Comparison of ENCODE assay signal across 8 cellular contexts in the genomic region with DNA sequence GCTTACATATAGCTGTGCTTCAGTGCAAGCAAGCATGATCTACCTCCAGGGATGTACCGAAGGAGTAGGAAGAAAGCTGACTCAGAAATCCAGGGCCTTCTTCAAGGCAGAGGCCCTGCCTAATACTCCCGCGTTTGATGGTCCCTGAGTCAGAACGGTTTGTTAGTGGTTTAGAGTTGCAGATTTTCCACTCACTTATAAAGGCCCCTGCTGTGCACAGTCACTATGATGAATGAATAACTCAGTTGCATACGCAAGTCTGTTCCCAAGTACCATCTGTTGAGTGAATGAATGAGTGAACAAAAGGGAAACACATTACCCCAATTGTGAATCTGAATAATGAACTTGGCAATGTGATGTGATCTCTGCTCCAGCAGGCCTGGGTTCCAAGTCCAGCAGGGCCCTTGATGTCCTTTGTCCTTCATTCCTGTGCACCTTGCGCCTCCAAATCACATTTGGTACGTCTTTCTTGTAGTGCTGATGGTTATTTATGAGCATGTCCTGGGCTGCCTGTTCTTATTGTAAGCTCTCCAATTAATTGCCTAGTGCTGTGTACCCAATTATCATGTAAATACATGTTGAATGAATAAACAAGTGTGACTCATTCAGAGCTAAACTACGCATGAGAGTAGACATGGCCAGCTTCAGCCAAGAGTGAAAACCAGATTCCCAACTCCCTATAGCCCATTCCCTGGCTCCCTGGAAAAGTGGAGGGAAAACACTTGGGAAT.
A peak's percentile ranks its signal among the peaks of the same experiment; 100 is the strongest.
DNase-seq lines count a peak whose midpoint lies in the region; ATAC-seq and TF ChIP-seq lines count a peak whose summit lies in the region.

No MANE protein-coding gene starts in this region.

- H3K27ac Mint-ChIP-seq in activated naive CD4-positive, alpha-beta T cell treated with anti-CD3 and anti-CD28 coated beads for 36 hours: no peak overlapping the region
- no peak overlapping the region for H3K27ac Mint-ChIP-seq in effector memory CD8-positive, alpha-beta T cell

- DNase-seq in activated naive CD4-positive, alpha-beta T cell treated with anti-CD3 and anti-CD28 coated beads for 36 hours: peak; percentile 72
- no peak for DNase-seq in activated naive CD4-positive, alpha-beta T cell (lab: John Stamatoyannopoulos, UW)
- DNase-seq in WERI-Rb-1 (peak; percentile 7), GM19240 (ENCODE audit: insufficient read length, low spot score) (no peak)
- no peak for DNase-seq in effector memory CD8-positive, alpha-beta T cell

- CTCF ChIA-PET in activated naive CD4-positive, alpha-beta T cell treated with anti-CD3 and anti-CD28 coated beads for 36 hours (lab: Charles Lee): interaction anchor here (1.0 to 6.2 kb wide), 9 partner anchors 11 to 472 kb away, joined by 3 to 71 read pairs (median 6); no protein-coding TSS in a partner anchor

- H3K36me3 ChIP-seq in WERI-Rb-1: no peaks in the 10 kb centered on the region; the same call in 1 of the 2 replicates
- peaks cover 8% of the 10 kb centered on the region for H3K36me3 ChIP-seq in iPS-18a (ENCODE audit: control insufficient read depth, low read depth, low read length)
- H3K36me3 ChIP-seq in subcutaneous abdominal adipose tissue (ENCODE audit: control insufficient read depth in 5 of 5, insufficient read depth in 5 of 5, low read length in 5 of 5): peaks cover 0 to 10% (median 6%) of the 10 kb centered on the region in 5 donors

- H3K4me1 ChIP-seq in iPS-18a (ENCODE audit: control insufficient read depth, low read depth, low read length) (peaks cover 39% of the 10 kb centered on the region), subcutaneous abdominal adipose tissue (ENCODE audit: control insufficient read depth in 5 of 5, insufficient read depth in 5 of 5, low read length in 5 of 5) (peaks cover 18 to 37% (median 21%) of the 10 kb centered on the region in 5 donors)

- H3K9ac ChIP-seq in iPS-18a (ENCODE audit: low read length) (peak overlapping the region; percentile 37), subcutaneous abdominal adipose tissue (ENCODE audit: low read length in 5 of 5) (peak overlapping the region in 2 of 5 donors; percentile 9 to 17)

- H3K9me3 Mint-ChIP-seq in activated naive CD4-positive, alpha-beta T cell treated with anti-CD3 and anti-CD28 coated beads for 36 hours: no peaks in the 10 kb centered on the region
- no peaks in the 10 kb centered on the region for H3K9me3 Mint-ChIP-seq in effector memory CD8-positive, alpha-beta T cell

- no peaks in the 10 kb centered on the region for H3K27me3 Mint-ChIP-seq in activated naive CD4-positive, alpha-beta T cell treated with anti-CD3 and anti-CD28 coated beads for 36 hours (ENCODE audit: low read depth)
- H3K27me3 Mint-ChIP-seq in effector memory CD8-positive, alpha-beta T cell: no peaks in the 10 kb centered on the region

- H3K36me3 Mint-ChIP-seq in activated naive CD4-positive, alpha-beta T cell treated with anti-CD3 and anti-CD28 coated beads for 36 hours (ENCODE audit: low read depth): no peaks in the 10 kb centered on the region
- H3K36me3 Mint-ChIP-seq in effector memory CD8-positive, alpha-beta T cell (ENCODE audit: insufficient read depth): no peaks in the 10 kb centered on the region

- H3K4me3 Mint-ChIP-seq in activated naive CD4-positive, alpha-beta T cell treated with anti-CD3 and anti-CD28 coated beads for 36 hours: no peak overlapping the region
- no peak overlapping the region for H3K4me3 Mint-ChIP-seq in effector memory CD8-positive, alpha-beta T cell

- H3K27ac ChIP-seq in WERI-Rb-1: no peak overlapping the region
- peak overlapping the region; percentile 37 for H3K27ac ChIP-seq in iPS-18a (ENCODE audit: low read length)
- peak overlapping the region; percentile 52 for H3K27ac ChIP-seq in subcutaneous abdominal adipose tissue (ENCODE audit: low read depth, low read length)

- TF ChIP-seq CTCF in WERI-Rb-1 (IDR thresholded peaks at IDR 0.05; ENCODE audit: low read depth, low read length): no peak

- no peaks in the 10 kb centered on the region for H3K9me3 ChIP-seq in WERI-Rb-1 (ENCODE audit: severe bottlenecking)
- H3K9me3 ChIP-seq in iPS-18a (ENCODE audit: control insufficient read depth, low read depth, low read length): no peaks in the 10 kb centered on the region
- H3K9me3 ChIP-seq in subcutaneous abdominal adipose tissue (ENCODE audit: control insufficient read depth in 5 of 5, low read length in 5 of 5): no peaks in the 10 kb centered on the region

- H3K4me3 ChIP-seq in WERI-Rb-1 (ENCODE audit: low read depth, low read length): no peak overlapping the region
- peak overlapping the region; percentile 11 for H3K4me3 ChIP-seq in iPS-18a (ENCODE audit: low read length)
- peak overlapping the region in 1 of 5 donors; percentile 6 for H3K4me3 ChIP-seq in subcutaneous abdominal adipose tissue (ENCODE audit: low read depth in 1 of 5, low read length in 5 of 5)

- H3K27me3 ChIP-seq in WERI-Rb-1 (ENCODE audit: insufficient read depth, low read depth, severe bottlenecking) (no peaks in the 10 kb centered on the region), iPS-18a (ENCODE audit: control insufficient read depth, insufficient read depth, low read length) (no peaks in the 10 kb centered on the region), subcutaneous abdominal adipose tissue (ENCODE audit: control insufficient read depth in 5 of 5, insufficient read depth in 4 of 5, low read length in 5 of 5) (no peaks in the 10 kb centered on the region)

- no peak for ATAC-seq in effector memory CD8-positive, alpha-beta T cell (replicated peaks)
- no peak for ATAC-seq in GM18861 (IDR thresholded peaks at IDR 0.05; ENCODE audit: unreplicated experiment)

- peaks cover 14% of the 10 kb centered on the region for H3K4me1 Mint-ChIP-seq in activated naive CD4-positive, alpha-beta T cell treated with anti-CD3 and anti-CD28 coated beads for 36 hours (ENCODE audit: low read depth)
- peaks cover 0 to 3% of the 10 kb centered on the region in 2 donors for H3K4me1 Mint-ChIP-seq in effector memory CD8-positive, alpha-beta T cell (ENCODE audit: low read depth in 2 of 2)

- intact Hi-C loops in activated naive CD4-positive, alpha-beta T cell treated with anti-CD3 and anti-CD28 coated beads for 36 hours (cut with micrococcal nuclease): loop anchor here (1.0 to 2.0 kb wide), 2 partner anchors 352 to 468 kb away; no protein-coding TSS in a partner anchor

Comparison
In these comparisons a context has a peak if more than half of its experiments do, and no peak if none do; other contexts are left out.
1. DNase-seq: peak in activated naive CD4-positive, alpha-beta T cell treated with anti-CD3 and anti-CD28 coated beads for 36 hours (single experiment) and WERI-Rb-1 (single experiment); none in activated naive CD4-positive, alpha-beta T cell (0 of 4), GM19240 (single experiment) and effector memory CD8-positive, alpha-beta T cell (0 of 3).